Comparison of ENCODE assay signal across 2 cellular contexts in the genomic region with DNA sequence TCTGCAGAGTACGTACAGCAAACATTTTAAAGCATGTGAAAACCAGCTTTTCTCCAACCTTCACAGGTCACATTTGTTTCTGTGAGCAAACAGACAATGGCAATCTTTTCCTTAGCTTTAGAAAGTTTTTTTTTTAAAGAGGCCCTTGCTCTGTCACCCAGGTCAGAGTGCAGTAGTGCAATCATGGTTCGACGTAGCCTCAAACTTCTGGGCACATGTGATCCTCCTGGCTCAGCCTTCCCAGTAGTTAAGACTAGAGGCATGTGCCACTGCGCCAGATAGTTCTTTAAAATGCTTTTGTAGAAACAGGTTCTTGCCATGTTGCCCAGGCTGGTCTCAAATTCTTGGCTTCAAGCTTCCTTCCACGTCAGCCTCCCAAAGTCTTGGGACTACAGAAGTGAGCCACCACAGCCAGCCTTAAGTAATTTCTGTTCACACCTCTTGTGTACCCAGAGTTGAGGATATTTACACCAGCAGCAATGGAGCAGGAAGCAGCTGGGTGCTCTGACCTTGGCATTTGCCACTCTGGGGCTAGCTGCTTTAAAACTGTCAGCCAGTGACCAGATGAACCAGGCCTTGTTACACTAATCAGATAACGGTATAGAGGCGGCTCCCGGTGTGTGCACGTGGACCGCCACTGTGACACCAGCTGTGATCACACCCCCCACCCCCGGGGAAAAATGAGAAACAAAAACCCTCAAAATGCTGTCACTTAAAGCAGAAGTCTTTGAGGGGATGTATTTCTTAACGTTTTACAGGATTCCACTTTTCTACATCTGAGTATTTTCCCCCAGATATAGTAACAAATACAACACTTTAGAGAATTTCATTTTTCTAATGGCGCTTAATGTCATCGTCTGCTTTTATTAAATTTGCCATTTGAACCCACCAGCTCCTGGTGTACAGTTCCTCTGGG.
TF ChIP-seq lines count a peak whose summit lies in the region.

No MANE protein-coding gene starts in this region.

TF ChIP-seq in HepG2, 621 proteins besides CTCF, POLR2A, EP300 and RAD21 (continued from another document and continues in another):
- TF ChIP-seq, protein P1, sequence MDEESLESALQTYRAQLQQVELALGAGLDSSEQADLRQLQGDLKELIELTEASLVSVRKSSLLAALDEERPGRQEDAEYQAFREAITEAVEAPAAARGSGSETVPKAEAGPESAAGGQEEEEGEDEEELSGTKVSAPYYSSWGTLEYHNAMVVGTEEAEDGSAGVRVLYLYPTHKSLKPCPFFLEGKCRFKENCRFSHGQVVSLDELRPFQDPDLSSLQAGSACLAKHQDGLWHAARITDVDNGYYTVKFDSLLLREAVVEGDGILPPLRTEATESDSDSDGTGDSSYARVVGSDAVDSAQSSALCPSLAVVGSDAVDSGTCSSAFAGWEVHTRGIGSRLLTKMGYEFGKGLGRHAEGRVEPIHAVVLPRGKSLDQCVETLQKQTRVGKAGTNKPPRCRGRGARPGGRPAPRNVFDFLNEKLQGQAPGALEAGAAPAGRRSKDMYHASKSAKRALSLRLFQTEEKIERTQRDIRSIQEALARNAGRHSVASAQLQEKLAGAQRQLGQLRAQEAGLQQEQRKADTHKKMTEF (CRISPR knock-in tag; IDR thresholded peaks at IDR 0.05), result peak; percentile 70
- TF ChIP-seq ERF (CRISPR knock-in tag; IDR thresholded peaks at IDR 0.05), result peak; percentile 66; the same call in 1 of the 2 replicates
- TF ChIP-seq, protein P2, sequence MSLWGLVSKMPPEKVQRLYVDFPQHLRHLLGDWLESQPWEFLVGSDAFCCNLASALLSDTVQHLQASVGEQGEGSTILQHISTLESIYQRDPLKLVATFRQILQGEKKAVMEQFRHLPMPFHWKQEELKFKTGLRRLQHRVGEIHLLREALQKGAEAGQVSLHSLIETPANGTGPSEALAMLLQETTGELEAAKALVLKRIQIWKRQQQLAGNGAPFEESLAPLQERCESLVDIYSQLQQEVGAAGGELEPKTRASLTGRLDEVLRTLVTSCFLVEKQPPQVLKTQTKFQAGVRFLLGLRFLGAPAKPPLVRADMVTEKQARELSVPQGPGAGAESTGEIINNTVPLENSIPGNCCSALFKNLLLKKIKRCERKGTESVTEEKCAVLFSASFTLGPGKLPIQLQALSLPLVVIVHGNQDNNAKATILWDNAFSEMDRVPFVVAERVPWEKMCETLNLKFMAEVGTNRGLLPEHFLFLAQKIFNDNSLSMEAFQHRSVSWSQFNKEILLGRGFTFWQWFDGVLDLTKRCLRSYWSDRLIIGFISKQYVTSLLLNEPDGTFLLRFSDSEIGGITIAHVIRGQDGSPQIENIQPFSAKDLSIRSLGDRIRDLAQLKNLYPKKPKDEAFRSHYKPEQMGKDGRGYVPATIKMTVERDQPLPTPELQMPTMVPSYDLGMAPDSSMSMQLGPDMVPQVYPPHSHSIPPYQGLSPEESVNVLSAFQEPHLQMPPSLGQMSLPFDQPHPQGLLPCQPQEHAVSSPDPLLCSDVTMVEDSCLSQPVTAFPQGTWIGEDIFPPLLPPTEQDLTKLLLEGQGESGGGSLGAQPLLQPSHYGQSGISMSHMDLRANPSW (CRISPR knock-in tag; IDR thresholded peaks at IDR 0.05; ENCODE audit: borderline replicate concordance), result no peak
- TF ChIP-seq REXO4 (CRISPR knock-in tag; IDR thresholded peaks at IDR 0.05; ENCODE audit: borderline replicate concordance), result no peak
- no peak for TF ChIP-seq BHLHE40 (IDR thresholded peaks at IDR 0.05; ENCODE audit: low read length)
- TF ChIP-seq SALL2 (CRISPR knock-in tag; IDR thresholded peaks at IDR 0.05), result peak; percentile 55; the same call in 1 of the 2 replicates
- no peak for TF ChIP-seq POGK (CRISPR knock-in tag; conservative IDR thresholded peaks at IDR 0.05)
- TF ChIP-seq ZNF496 (CRISPR knock-in tag; IDR thresholded peaks at IDR 0.05; ENCODE audit: insufficient replicate concordance), result no peak
- no peak for TF ChIP-seq REL (CRISPR knock-in tag; conservative IDR thresholded peaks at IDR 0.05)
- TF ChIP-seq, protein P3, sequence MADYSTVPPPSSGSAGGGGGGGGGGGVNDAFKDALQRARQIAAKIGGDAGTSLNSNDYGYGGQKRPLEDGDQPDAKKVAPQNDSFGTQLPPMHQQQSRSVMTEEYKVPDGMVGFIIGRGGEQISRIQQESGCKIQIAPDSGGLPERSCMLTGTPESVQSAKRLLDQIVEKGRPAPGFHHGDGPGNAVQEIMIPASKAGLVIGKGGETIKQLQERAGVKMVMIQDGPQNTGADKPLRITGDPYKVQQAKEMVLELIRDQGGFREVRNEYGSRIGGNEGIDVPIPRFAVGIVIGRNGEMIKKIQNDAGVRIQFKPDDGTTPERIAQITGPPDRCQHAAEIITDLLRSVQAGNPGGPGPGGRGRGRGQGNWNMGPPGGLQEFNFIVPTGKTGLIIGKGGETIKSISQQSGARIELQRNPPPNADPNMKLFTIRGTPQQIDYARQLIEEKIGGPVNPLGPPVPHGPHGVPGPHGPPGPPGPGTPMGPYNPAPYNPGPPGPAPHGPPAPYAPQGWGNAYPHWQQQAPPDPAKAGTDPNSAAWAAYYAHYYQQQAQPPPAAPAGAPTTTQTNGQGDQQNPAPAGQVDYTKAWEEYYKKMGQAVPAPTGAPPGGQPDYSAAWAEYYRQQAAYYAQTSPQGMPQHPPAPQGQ (CRISPR knock-in tag; IDR thresholded peaks at IDR 0.05; ENCODE audit: borderline replicate concordance), result no peak
- no peak for TF ChIP-seq ZNF780A (CRISPR knock-in tag; IDR thresholded peaks at IDR 0.05)
- TF ChIP-seq ZNF264 (CRISPR knock-in tag; IDR thresholded peaks at IDR 0.05), result peak; percentile 70; the same call in 1 of the 2 replicates
- TF ChIP-seq NFIC (IDR thresholded peaks at IDR 0.05; ENCODE audit: low read length), result no peak
- TF ChIP-seq ZNF207 (IDR thresholded peaks at IDR 0.05; ENCODE audit: borderline replicate concordance), result no peak
- TF ChIP-seq, protein P4, sequence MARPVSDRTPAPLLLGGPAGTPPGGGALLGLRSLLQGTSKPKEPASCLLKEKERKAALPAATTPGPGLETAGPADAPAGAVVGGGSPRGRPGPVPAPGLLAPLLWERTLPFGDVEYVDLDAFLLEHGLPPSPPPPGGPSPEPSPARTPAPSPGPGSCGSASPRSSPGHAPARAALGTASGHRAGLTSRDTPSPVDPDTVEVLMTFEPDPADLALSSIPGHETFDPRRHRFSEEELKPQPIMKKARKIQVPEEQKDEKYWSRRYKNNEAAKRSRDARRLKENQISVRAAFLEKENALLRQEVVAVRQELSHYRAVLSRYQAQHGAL (CRISPR knock-in tag; IDR thresholded peaks at IDR 0.05; ENCODE audit: not compliant biosample characterization), result no peak
- no peak for TF ChIP-seq JUNB (CRISPR knock-in tag; IDR thresholded peaks at IDR 0.05; ENCODE audit: borderline replicate concordance)

TF ChIP-seq in SK-N-SH treated with all-trans-retinoic acid at 6 μM for 48 hours, 23 proteins besides CTCF, POLR2A, EP300 and RAD21:
- TF ChIP-seq, protein P5, sequence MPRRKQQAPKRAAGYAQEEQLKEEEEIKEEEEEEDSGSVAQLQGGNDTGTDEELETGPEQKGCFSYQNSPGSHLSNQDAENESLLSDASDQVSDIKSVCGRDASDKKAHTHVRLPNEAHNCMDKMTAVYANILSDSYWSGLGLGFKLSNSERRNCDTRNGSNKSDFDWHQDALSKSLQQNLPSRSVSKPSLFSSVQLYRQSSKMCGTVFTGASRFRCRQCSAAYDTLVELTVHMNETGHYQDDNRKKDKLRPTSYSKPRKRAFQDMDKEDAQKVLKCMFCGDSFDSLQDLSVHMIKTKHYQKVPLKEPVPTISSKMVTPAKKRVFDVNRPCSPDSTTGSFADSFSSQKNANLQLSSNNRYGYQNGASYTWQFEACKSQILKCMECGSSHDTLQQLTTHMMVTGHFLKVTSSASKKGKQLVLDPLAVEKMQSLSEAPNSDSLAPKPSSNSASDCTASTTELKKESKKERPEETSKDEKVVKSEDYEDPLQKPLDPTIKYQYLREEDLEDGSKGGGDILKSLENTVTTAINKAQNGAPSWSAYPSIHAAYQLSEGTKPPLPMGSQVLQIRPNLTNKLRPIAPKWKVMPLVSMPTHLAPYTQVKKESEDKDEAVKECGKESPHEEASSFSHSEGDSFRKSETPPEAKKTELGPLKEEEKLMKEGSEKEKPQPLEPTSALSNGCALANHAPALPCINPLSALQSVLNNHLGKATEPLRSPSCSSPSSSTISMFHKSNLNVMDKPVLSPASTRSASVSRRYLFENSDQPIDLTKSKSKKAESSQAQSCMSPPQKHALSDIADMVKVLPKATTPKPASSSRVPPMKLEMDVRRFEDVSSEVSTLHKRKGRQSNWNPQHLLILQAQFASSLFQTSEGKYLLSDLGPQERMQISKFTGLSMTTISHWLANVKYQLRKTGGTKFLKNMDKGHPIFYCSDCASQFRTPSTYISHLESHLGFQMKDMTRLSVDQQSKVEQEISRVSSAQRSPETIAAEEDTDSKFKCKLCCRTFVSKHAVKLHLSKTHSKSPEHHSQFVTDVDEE (CRISPR knock-in tag; IDR thresholded peaks at IDR 0.05), result 0 out of 2 replicates have a peak, but pooled peaks have one; percentile 10
- no peak for TF ChIP-seq GLIS3 (CRISPR knock-in tag; IDR thresholded peaks at IDR 0.05)
- TF ChIP-seq TCF4 (CRISPR knock-in tag; IDR thresholded peaks at IDR 0.05; ENCODE audit: borderline replicate concordance), result peak; percentile 17; the same call in 1 of the 2 replicates
